ENCODE assay signal across 1 cellular context in genomic region chr6:125003070-125003469, GRCh38.
TF ChIP-seq lines count a peak whose summit lies in the region.

No MANE protein-coding gene starts in this region.

TF ChIP-seq in K562, 482 proteins besides CTCF, POLR2A, EP300 and RAD21 (continued from another document and continues in another):
- TF ChIP-seq, protein P1, sequence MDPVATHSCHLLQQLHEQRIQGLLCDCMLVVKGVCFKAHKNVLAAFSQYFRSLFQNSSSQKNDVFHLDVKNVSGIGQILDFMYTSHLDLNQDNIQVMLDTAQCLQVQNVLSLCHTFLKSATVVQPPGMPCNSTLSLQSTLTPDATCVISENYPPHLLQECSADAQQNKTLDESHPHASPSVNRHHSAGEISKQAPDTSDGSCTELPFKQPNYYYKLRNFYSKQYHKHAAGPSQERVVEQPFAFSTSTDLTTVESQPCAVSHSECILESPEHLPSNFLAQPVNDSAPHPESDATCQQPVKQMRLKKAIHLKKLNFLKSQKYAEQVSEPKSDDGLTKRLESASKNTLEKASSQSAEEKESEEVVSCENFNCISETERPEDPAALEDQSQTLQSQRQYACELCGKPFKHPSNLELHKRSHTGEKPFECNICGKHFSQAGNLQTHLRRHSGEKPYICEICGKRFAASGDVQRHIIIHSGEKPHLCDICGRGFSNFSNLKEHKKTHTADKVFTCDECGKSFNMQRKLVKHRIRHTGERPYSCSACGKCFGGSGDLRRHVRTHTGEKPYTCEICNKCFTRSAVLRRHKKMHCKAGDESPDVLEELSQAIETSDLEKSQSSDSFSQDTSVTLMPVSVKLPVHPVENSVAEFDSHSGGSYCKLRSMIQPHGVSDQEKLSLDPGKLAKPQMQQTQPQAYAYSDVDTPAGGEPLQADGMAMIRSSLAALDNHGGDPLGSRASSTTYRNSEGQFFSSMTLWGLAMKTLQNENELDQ (CRISPR knock-in tag; IDR thresholded peaks at IDR 0.05; ENCODE audit: borderline replicate concordance): no peak
- TF ChIP-seq ZNF639 (CRISPR knock-in tag; conservative IDR thresholded peaks at IDR 0.05 in 1 of 2, IDR thresholded peaks at IDR 0.05 in 1 of 2) (no peak), IFI16 (CRISPR knock-in tag; IDR thresholded peaks at IDR 0.05) (no peak), NKRF (IDR thresholded peaks at IDR 0.05; ENCODE audit: borderline replicate concordance) (no peak), KDM4B (IDR thresholded peaks at IDR 0.05; ENCODE audit: borderline replicate concordance in 2 of 2, low read depth in 1 of 2) (no peak), KDM1A (IDR thresholded peaks at IDR 0.05) (peak; percentile 93), SMARCA5 (IDR thresholded peaks at IDR 0.05) (no peak), TCF3 (CRISPR knock-in tag; IDR thresholded peaks at IDR 0.05) (peak; percentile 44), ETS2 (tag; IDR thresholded peaks at IDR 0.05; ENCODE audit: borderline replicate concordance, poor library complexity, severe bottlenecking) (no peak), EGR1 (conservative IDR thresholded peaks at IDR 0.05) (no peak), ZNF143 (CRISPR knock-in tag; IDR thresholded peaks at IDR 0.05) (no peak), RAD51 (IDR thresholded peaks at IDR 0.05; ENCODE audit: borderline replicate concordance, low read depth) (no peak), ZNF507 (tag; conservative IDR thresholded peaks at IDR 0.05) (no peak), RCOR1 (IDR thresholded peaks at IDR 0.05; ENCODE audit: borderline replicate concordance in 1 of 2, low read depth in 2 of 2, low read length in 2 of 2) (peak in 1 of 2 experiments; percentile 96; a peak in 3 of 4 replicates), HDAC1 (IDR thresholded peaks at IDR 0.05) (peak in 1 of 2 experiments; percentile 66; a peak in 2 of 4 replicates), GATA2 (CRISPR knock-in tag; IDR thresholded peaks at IDR 0.05) (no peak), NR2C2 (CRISPR knock-in tag; IDR thresholded peaks at IDR 0.05) (no peak), NR2C2 (tag; IDR thresholded peaks at IDR 0.05) (no peak), KLF16 (IDR thresholded peaks at IDR 0.05) (0 out of 2 replicates have a peak, but pooled peaks have one; percentile 5), NCOA6 (IDR thresholded peaks at IDR 0.05) (no peak), SLC30A9 (CRISPR knock-in tag; IDR thresholded peaks at IDR 0.05) (no peak), ZMIZ1 (IDR thresholded peaks at IDR 0.05; ENCODE audit: low read depth in 2 of 2, low read length in 2 of 2) (no peak), DIDO1 (tag; IDR thresholded peaks at IDR 0.05; ENCODE audit: low read depth) (no peak), CBFA2T3 (IDR thresholded peaks at IDR 0.05) (peak; percentile 84), WHSC1 (IDR thresholded peaks at IDR 0.05; ENCODE audit: low read length) (no peak), HES1 (IDR thresholded peaks at IDR 0.05; ENCODE audit: low read depth) (no peak), ZBTB34 (CRISPR knock-in tag; IDR thresholded peaks at IDR 0.05) (no peak), FOSL1 (tag; conservative IDR thresholded peaks at IDR 0.05) (no peak; the same call in 1 of the 2 replicates), CBFA2T2 (conservative IDR thresholded peaks at IDR 0.05) (peak; percentile 72), ETV6 (IDR thresholded peaks at IDR 0.05; ENCODE audit: borderline replicate concordance in 1 of 2, low read depth in 2 of 2, low read length in 1 of 2) (no peak), ETV6 (CRISPR knock-in tag; IDR thresholded peaks at IDR 0.05; ENCODE audit: borderline replicate concordance) (no peak), REST (CRISPR knock-in tag; IDR thresholded peaks at IDR 0.05; ENCODE audit: low read depth) (no peak), RB1 (IDR thresholded peaks at IDR 0.05; ENCODE audit: low read depth) (no peak), POLR2B (IDR thresholded peaks at IDR 0.05; ENCODE audit: low read depth, partially characterized antibody) (no peak), AFF4 (CRISPR knock-in tag; IDR thresholded peaks at IDR 0.05) (no peak), ZNF23 (CRISPR knock-in tag; IDR thresholded peaks at IDR 0.05) (no peak), CTBP1 (IDR thresholded peaks at IDR 0.05; ENCODE audit: borderline replicate concordance) (no peak), SNAPC5 (CRISPR knock-in tag; IDR thresholded peaks at IDR 0.05) (no peak), MIER1 (IDR thresholded peaks at IDR 0.05; ENCODE audit: low read depth) (no peak), TFAM (CRISPR knock-in tag; conservative IDR thresholded peaks at IDR 0.05) (no peak), GABPB2 (CRISPR knock-in tag; conservative IDR thresholded peaks at IDR 0.05) (no peak), MTA1 (IDR thresholded peaks at IDR 0.05; ENCODE audit: borderline replicate concordance) (0 out of 2 replicates have a peak, but pooled peaks have one; percentile 22), POLR2AphosphoS2 (IDR thresholded peaks at IDR 0.05; ENCODE audit: low read length) (no peak)
- TF ChIP-seq, protein P2, sequence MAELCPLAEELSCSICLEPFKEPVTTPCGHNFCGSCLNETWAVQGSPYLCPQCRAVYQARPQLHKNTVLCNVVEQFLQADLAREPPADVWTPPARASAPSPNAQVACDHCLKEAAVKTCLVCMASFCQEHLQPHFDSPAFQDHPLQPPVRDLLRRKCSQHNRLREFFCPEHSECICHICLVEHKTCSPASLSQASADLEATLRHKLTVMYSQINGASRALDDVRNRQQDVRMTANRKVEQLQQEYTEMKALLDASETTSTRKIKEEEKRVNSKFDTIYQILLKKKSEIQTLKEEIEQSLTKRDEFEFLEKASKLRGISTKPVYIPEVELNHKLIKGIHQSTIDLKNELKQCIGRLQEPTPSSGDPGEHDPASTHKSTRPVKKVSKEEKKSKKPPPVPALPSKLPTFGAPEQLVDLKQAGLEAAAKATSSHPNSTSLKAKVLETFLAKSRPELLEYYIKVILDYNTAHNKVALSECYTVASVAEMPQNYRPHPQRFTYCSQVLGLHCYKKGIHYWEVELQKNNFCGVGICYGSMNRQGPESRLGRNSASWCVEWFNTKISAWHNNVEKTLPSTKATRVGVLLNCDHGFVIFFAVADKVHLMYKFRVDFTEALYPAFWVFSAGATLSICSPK (IDR thresholded peaks at IDR 0.05; ENCODE audit: borderline replicate concordance): no peak
